Comparison of ENCODE assay signal across 13 cellular contexts in the genomic region with DNA sequence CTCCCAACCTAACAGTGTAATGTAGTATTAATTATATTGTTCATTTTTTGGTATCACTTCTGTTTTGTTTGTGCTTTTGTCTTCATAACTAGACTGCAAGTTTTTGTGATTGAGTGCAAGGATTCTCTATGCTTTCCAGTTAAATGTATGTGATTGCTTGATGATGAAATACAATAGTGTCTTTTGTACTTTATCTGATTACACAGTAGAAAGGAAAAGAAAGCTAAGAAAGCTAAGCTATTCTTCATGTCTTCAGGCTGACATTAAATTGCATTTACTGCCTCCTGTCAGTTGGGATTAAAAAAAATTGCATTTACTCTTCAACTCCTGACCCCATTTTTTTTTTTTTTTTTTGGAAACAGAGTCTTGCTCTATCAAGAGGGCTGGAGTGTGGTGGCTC. TPM values are rescaled to one million over a fixed set of nuclear protein-coding genes. Genes with fewer than 3 reads are reported as not detected.
DNase-seq lines count a peak whose midpoint lies in the region; ATAC-seq lines count a peak whose summit lies in the region.
"Had no signal": no experiment of that assay in that cellular context is flagged by ENCODE, and none has a peak within 500 bp of the region (broad histone marks: within the 10 kb centered on the region; RNA-seq: fewer than 3 reads in every experiment).

No MANE protein-coding gene starts in this region.

- peak overlapping the region; percentile 49 for H3K27ac Mint-ChIP-seq in activated CD8-positive, alpha-beta memory T cell treated with anti-CD3 and anti-CD28 coated beads, Interleukin-2, amount 10 ng/mL, durations not matched to agents 7 days and 5 days

- no peak for ATAC-seq in activated CD8-positive, alpha-beta memory T cell treated with anti-CD3 and anti-CD28 coated beads, Interleukin-2, amount 10 ng/mL, durations not matched to agents 7 days and 5 days
- ATAC-seq in GM21423 (IDR thresholded peaks at IDR 0.05; ENCODE audit: unreplicated experiment): no peak
- ATAC-seq: HCT116 had no signal

- no peak for DNase-seq in activated CD8-positive, alpha-beta memory T cell treated with anti-CD3 and anti-CD28 coated beads, Interleukin-2, amount 10 ng/mL, durations not matched to agents 7 days and 5 days
- no peak for DNase-seq in activated CD8-positive, alpha-beta memory T cell treated with anti-CD3 and anti-CD28 coated beads, Interleukin-2, amount 50 U/mL, for 4 hours
- DNase-seq in OCI-M1 (lab: John Stamatoyannopoulos, UW) (peak; percentile 37), foreskin melanocyte (peak; percentile 70), T-helper 9 cell (no peak), EL (no peak)
- DNase-seq: BE2C; Caco-2; CD4-positive, alpha-beta memory T cell; DND-41; GF-D8 had no signal

- no peaks in the 10 kb centered on the region for H3K9me3 Mint-ChIP-seq in activated CD8-positive, alpha-beta memory T cell treated with anti-CD3 and anti-CD28 coated beads, Interleukin-2, amount 10 ng/mL, durations not matched to agents 7 days and 5 days (ENCODE audit: low read depth)
- H3K9me3 Mint-ChIP-seq: CD4-positive, alpha-beta memory T cell had no signal

- H3K27me3 Mint-ChIP-seq in activated CD8-positive, alpha-beta memory T cell treated with anti-CD3 and anti-CD28 coated beads, Interleukin-2, amount 10 ng/mL, durations not matched to agents 7 days and 5 days: no peaks in the 10 kb centered on the region
- H3K27me3 Mint-ChIP-seq: CD4-positive, alpha-beta memory T cell had no signal

- H3K4me3 Mint-ChIP-seq in activated CD8-positive, alpha-beta memory T cell treated with anti-CD3 and anti-CD28 coated beads, Interleukin-2, amount 10 ng/mL, durations not matched to agents 7 days and 5 days: no peak overlapping the region
- H3K4me3 Mint-ChIP-seq: CD4-positive, alpha-beta memory T cell had no signal

- H3K4me1 Mint-ChIP-seq in activated CD8-positive, alpha-beta memory T cell treated with anti-CD3 and anti-CD28 coated beads, Interleukin-2, amount 10 ng/mL, durations not matched to agents 7 days and 5 days: peaks cover 9% of the 10 kb centered on the region

- H3K36me3 Mint-ChIP-seq in activated CD8-positive, alpha-beta memory T cell treated with anti-CD3 and anti-CD28 coated beads, Interleukin-2, amount 10 ng/mL, durations not matched to agents 7 days and 5 days: peaks cover 21% of the 10 kb centered on the region

- CTCF ChIA-PET in activated CD8-positive, alpha-beta memory T cell treated with anti-CD3 and anti-CD28 coated beads, Interleukin-2, amount 10 ng/mL, durations not matched to agents 7 days and 5 days (lab: Charles Lee): interaction anchor here (0.7 kb wide), 1 partner anchor 23 kb away, joined by 3 read pairs; no protein-coding TSS in a partner anchor

RNA-seq across cellular contexts. Expression of a gene that starts 28.5 kb away (rescaled TPM):
- total RNA-seq in activated CD8-positive, alpha-beta memory T cell treated with anti-CD3 and anti-CD28 coated beads, Interleukin-2, amount 10 ng/mL, durations not matched to agents 7 days and 5 days: 10 to 100 TPM; 36.3 to 43.4 TPM

RNA-seq across cellular contexts. Expression of a gene that starts 43.1 kb away (rescaled TPM):
- total RNA-seq in activated CD8-positive, alpha-beta memory T cell treated with anti-CD3 and anti-CD28 coated beads, Interleukin-2, amount 10 ng/mL, durations not matched to agents 7 days and 5 days: 10 to 100 TPM; 12.4 to 14.1 TPM

RNA-seq across cellular contexts. Expression of a gene that starts 48.3 kb away (rescaled TPM):
- under 1 TPM in 1 of 2 experiments, not detected in 1; 0.52 TPM for total RNA-seq in activated CD8-positive, alpha-beta memory T cell treated with anti-CD3 and anti-CD28 coated beads, Interleukin-2, amount 10 ng/mL, durations not matched to agents 7 days and 5 days

Comparison
In these comparisons a context has a peak if more than half of its experiments do, and no peak if none do; other contexts are left out.
1. DNase-seq: peak in OCI-M1 (single experiment) and foreskin melanocyte (single experiment); none in activated CD8-positive, alpha-beta memory T cell treated with anti-CD3 and anti-CD28 coated beads, Interleukin-2, amount 10 ng/mL, durations not matched to agents 7 days and 5 days (single experiment), activated CD8-positive, alpha-beta memory T cell treated with anti-CD3 and anti-CD28 coated beads, Interleukin-2, amount 50 U/mL, for 4 hours (single experiment), T-helper 9 cell (single experiment) and EL (single experiment).